In genomic region chr3:49723631-49724551, GRCh38 we compare ENCODE assay signal across 8 cellular contexts.
A peak's percentile ranks its signal among the peaks of the same experiment; 100 is the strongest.
DNase-seq lines count a peak whose midpoint lies in the region; ATAC-seq lines count a peak whose summit lies in the region.

Gene GMPPB (minus strand): TSS chr3:49723951. CDS start chr3:49723726, 225 bp downstream.

- peak; percentile 69 for ATAC-seq in GM19043 (IDR thresholded peaks at IDR 0.05; ENCODE audit: low read depth, unreplicated experiment)
- ATAC-seq in HG03354 (IDR thresholded peaks at IDR 0.05; ENCODE audit: poor library complexity, severe bottlenecking, unreplicated experiment): peak; percentile 72

- DNase-seq in AG20443 (ENCODE audit: low spot score) (peak; percentile 99), NCI-H446 treated with DMSO at 0.1 percent for 48 hours (lab: John Stamatoyannopoulos, UW) (peak; percentile 79), iris pigment epithelial cell (ENCODE audit: low read depth) (peak; percentile 98)
- DNase-seq in activated CD4-positive, CD25-positive, alpha-beta regulatory T cell treated with anti-CD3 and anti-CD28 coated beads, Interleukin-2, amount 50 U/mL, for 16 hours (ENCODE audit: low read depth, low spot score): peak; percentile 84
- DNase-seq in central memory CD4-positive, alpha-beta T cell: peak; percentile 93
- DNase-seq in stimulated activated CD4-positive, alpha-beta T cell treated with anti-CD3 and anti-CD28 coated beads, Interleukin-12 subunit alpha, Interleukin-12 subunit beta, amount 100 ng/mL, for 24 hours (ENCODE audit: low read depth in 2 of 2): peak; percentile 85 to 91

Comparison
In these comparisons a context has a peak if more than half of its experiments do, and no peak if none do; other contexts are left out.
1. Peak in every context shown above with its lines: DNase-seq and ATAC-seq.